Comparison of ENCODE assay signal across 1 cellular context in the genomic region with DNA sequence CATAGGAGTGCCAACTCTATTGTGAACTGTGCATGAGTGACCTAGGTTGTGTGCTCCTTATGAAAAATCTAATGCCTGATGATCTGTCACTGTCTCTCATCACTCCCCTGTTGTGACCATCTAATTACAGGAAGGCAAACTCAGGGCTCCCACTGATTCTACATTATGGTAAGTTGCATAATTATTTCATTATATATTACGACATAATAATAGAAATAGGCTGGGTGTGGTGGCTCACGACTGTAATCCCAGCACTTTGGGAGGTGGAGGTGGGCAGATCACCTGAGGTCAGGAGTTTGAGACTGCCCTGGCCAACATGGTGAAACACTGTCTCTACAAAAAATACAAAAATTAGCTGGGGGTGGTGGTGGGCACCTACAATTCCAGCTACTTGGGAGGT. TPM values are rescaled to one million over a fixed set of nuclear protein-coding genes. Genes with fewer than 3 reads are reported as not detected.
"Had no signal": no experiment of that assay in that cellular context is flagged by ENCODE, and none has a peak within 500 bp of the region (broad histone marks: within the 10 kb centered on the region; RNA-seq: fewer than 3 reads in every experiment).

No MANE protein-coding gene starts in this region.

RNA-seq across cellular contexts. Expression of a gene that starts 14.0 kb away (rescaled TPM):
- total RNA-seq: G401 had no signal

RNA-seq across cellular contexts. Expression of a gene that starts 34.0 kb away (rescaled TPM):
- total RNA-seq: G401 had no signal
